Comparison of ENCODE assay signal across 14 cellular contexts in genomic region chr11:1411301-1411700, GRCh38. TPM values are rescaled to one million over a fixed set of nuclear protein-coding genes. Genes with fewer than 3 reads are reported as not detected.
A peak's percentile ranks its signal among the peaks of the same experiment; 100 is the strongest.
DNase-seq lines count a peak whose midpoint lies in the region; TF ChIP-seq lines count a peak whose summit lies in the region.
"Had no signal": no experiment of that assay in that cellular context is flagged by ENCODE, and none has a peak within 500 bp of the region (broad histone marks: within the 10 kb centered on the region; RNA-seq: fewer than 3 reads in every experiment).

No MANE protein-coding gene starts in this region.

- peak overlapping the region in 8 of 11 experiments; percentile 33 to 55 (median 49); a peak in 18 of 22 replicates for H3K4me2 ChIP-seq in BLaER1 treated with 17β-estradiol and CSF1 and Interleukin-3, amounts not matched to agents 10 nM and 100 nM
- no peak overlapping the region for H3K4me2 ChIP-seq in neural cell (ENCODE audit: low read length)
- H3K4me2 ChIP-seq: KMS-11 had no signal

- TF ChIP-seq CTCF in neural cell (IDR thresholded peaks at IDR 0.05; ENCODE audit: poor library complexity, severe bottlenecking) (no peak), tibial artery (IDR thresholded peaks at IDR 0.05) (no peak)

- peaks cover 6 to 20% (median 18%) of the 10 kb centered on the region in 10 experiments; a peak in 18 of 20 replicates for H3K4me1 ChIP-seq in BLaER1 treated with 17β-estradiol and CSF1 and Interleukin-3, amounts not matched to agents 10 nM and 100 nM
- no peaks in the 10 kb centered on the region for H3K4me1 ChIP-seq in tibial artery
- H3K4me1 ChIP-seq: SJSA1 had no signal

- H3K27me3 ChIP-seq in BLaER1 treated with 17β-estradiol and CSF1 and Interleukin-3, amounts not matched to agents 10 nM and 100 nM, result no peaks in the 10 kb centered on the region
- H3K27me3 ChIP-seq in neural cell (ENCODE audit: insufficient read depth, low read depth, low read length) (no peaks in the 10 kb centered on the region), tibial artery (peaks cover 0 to 54% of the 10 kb centered on the region in 2 donors)
- H3K27me3 ChIP-seq: SJSA1 had no signal

- peaks cover 0 to 37% (median 0%) of the 10 kb centered on the region in 11 experiments; a peak in 4 of 22 replicates for H4K20me1 ChIP-seq in BLaER1 treated with 17β-estradiol and CSF1 and Interleukin-3, amounts not matched to agents 10 nM and 100 nM
- peaks cover 15% of the 10 kb centered on the region for H4K20me1 ChIP-seq in neural cell (ENCODE audit: insufficient read depth)

- peaks cover 43% of the 10 kb centered on the region for H3K79me2 ChIP-seq in neural cell (replicated peaks; ENCODE audit: insufficient read depth, low read length)

- TF ChIP-seq RAD21 in neural cell (conservative IDR thresholded peaks at IDR 0.05), result no peak

- no peak for TF ChIP-seq EP300 in neural cell (conservative IDR thresholded peaks at IDR 0.05; ENCODE audit: poor library complexity, severe bottlenecking)

- intact Hi-C loops in tibial artery (cut with DNase I; ENCODE audit: low total_unique reads), result no loop called here

- H3K9ac ChIP-seq in BLaER1 treated with 17β-estradiol and CSF1 and Interleukin-3, amounts not matched to agents 10 nM and 100 nM, result no peak overlapping the region
- H3K9ac ChIP-seq in neural cell (ENCODE audit: low read length), result peak overlapping the region; percentile 49
- H3K9ac ChIP-seq: KMS-11 had no signal

- H3K36me3 ChIP-seq in BLaER1 treated with 17β-estradiol and CSF1 and Interleukin-3, amounts not matched to agents 10 nM and 100 nM, result no peaks in the 10 kb centered on the region
- H3K36me3 ChIP-seq in neural cell (ENCODE audit: insufficient read depth, low read length) (peaks cover 9% of the 10 kb centered on the region), tibial artery (no peaks in the 10 kb centered on the region)
- H3K36me3 ChIP-seq: SJSA1 had no signal

- peaks cover 20 to 29% (median 23%) of the 10 kb centered on the region in 11 experiments for H3K9me3 ChIP-seq in BLaER1 treated with 17β-estradiol and CSF1 and Interleukin-3, amounts not matched to agents 10 nM and 100 nM (replicated peaks in 1 of 11)
- peaks cover 9% of the 10 kb centered on the region for H3K9me3 ChIP-seq in neural cell (ENCODE audit: low read length)
- H3K9me3 ChIP-seq in tibial artery, result peaks cover 0 to 11% (median 0%) of the 10 kb centered on the region in 3 donors
- H3K9me3 ChIP-seq: SJSA1 had no signal

- no peak overlapping the region for H3K4me3 ChIP-seq in BLaER1 treated with 17β-estradiol and CSF1 and Interleukin-3, amounts not matched to agents 10 nM and 100 nM
- H3K4me3 ChIP-seq in neural cell (ENCODE audit: low read length) (peak overlapping the region; percentile 44), tibial artery (no peak overlapping the region)
- H3K4me3 ChIP-seq: SJSA1 had no signal

- no peaks in the 10 kb centered on the region for H3F3A ChIP-seq in neural cell (ENCODE audit: insufficient read depth, low read length, poor library complexity, severe bottlenecking)

- DNase-seq in NCI-H69 (lab: John Stamatoyannopoulos, UW), result peak; percentile 60
- no peak for DNase-seq in NCI-H446 treated with DMSO at 0.1 percent for 48 hours (lab: John Stamatoyannopoulos, UW)
- DNase-seq in NCI-H226, result no peak
- no peak for DNase-seq in tibial artery
- DNase-seq: HFFc6, NCI-H146, NCI-H2081 treated with DMSO at 0.1 percent for 48 hours, NCI-H345, PC-3 had no signal

- H3K9me2 ChIP-seq in neural cell (ENCODE audit: insufficient read depth, low read length), result no peaks in the 10 kb centered on the region

- no peak overlapping the region for H2AFZ ChIP-seq in neural cell (ENCODE audit: low read depth, low read length)

- no peak overlapping the region for H3K27ac ChIP-seq in BLaER1 treated with 17β-estradiol and CSF1 and Interleukin-3, amounts not matched to agents 10 nM and 100 nM
- peak overlapping the region; percentile 39 for H3K27ac ChIP-seq in cingulate gyrus (ENCODE audit: low read depth, low read length)
- peak overlapping the region; percentile 42 for H3K27ac ChIP-seq in neural cell (ENCODE audit: low read length)
- no peak overlapping the region for H3K27ac ChIP-seq in tibial artery
- H3K27ac ChIP-seq: KMS-11, SJSA1 had no signal

TF ChIP-seq in neural cell, 6 proteins besides CTCF, POLR2A, EP300 and RAD21:
- TF ChIP-seq REST (IDR thresholded peaks at IDR 0.05; ENCODE audit: borderline replicate concordance), result no peak
- TF ChIP-seq SMC3 (conservative IDR thresholded peaks at IDR 0.05; ENCODE audit: poor library complexity), result no peak
- TF ChIP-seq TAF1 (IDR thresholded peaks at IDR 0.05; ENCODE audit: low read depth), result no peak
- TF ChIP-seq POLR2AphosphoS5 (IDR thresholded peaks at IDR 0.05), result no peak
- no peak for TF ChIP-seq EZH2 (IDR thresholded peaks at IDR 0.05; ENCODE audit: borderline replicate concordance, insufficient read depth, low read length, poor library complexity, severe bottlenecking)
- TF ChIP-seq MXI1 (conservative IDR thresholded peaks at IDR 0.05; ENCODE audit: poor library complexity, severe bottlenecking), result no peak
TF ChIP-seq in neural cell: peak in this region for 0.

RNA-seq across cellular contexts. Expression of gene BRSK2, which starts 21.6 kb away (rescaled TPM):
- 47.5 and 58.2 TPM in 2 replicates for polyA plus RNA-seq in neural cell
- polyA minus RNA-seq in neural cell, result 69.3 and 95.4 TPM in 2 replicates

Comparison
In these comparisons a context has a peak if more than half of its experiments do, and no peak if none do; other contexts are left out.
1. H3K27ac ChIP-seq: peak in cingulate gyrus (single experiment) and neural cell (single experiment); none in BLaER1 treated with 17β-estradiol and CSF1 and Interleukin-3, amounts not matched to agents 10 nM and 100 nM (0 of 11) and tibial artery (0 of 2).